In the genomic region with DNA sequence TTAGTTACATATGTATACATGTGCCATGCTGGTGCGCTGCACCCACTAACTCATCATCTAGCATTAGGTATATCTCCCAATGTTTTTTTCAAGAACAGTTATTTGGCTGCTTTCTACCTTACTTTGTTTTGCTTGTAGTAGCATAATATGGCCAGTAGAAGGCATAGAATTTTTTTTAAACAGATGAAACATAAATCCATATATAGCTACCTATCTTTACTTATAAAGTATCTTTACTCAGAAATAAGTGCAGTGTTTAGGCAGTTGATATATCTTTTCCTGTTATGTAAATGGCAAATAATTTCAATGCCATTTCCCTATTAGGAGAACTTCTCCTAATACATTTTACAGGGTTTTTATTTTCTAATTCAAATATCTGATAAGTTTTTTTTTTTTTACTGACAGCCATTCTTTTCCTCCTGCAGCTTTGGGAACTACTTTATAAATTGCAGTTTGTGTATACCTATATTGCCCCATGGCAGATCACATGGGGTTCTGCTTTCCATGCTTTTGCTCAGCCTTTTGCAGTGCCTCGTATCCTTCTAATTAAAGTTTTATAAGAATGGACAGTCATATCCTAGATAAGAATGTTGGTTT, we compare ENCODE assay signal across 10 cellular contexts.
DNase-seq lines count a peak whose midpoint lies in the region; ATAC-seq and TF ChIP-seq lines count a peak whose summit lies in the region.
"Had no signal": no experiment of that assay in that cellular context is flagged by ENCODE, and none has a peak within 500 bp of the region (broad histone marks: within the 10 kb centered on the region; RNA-seq: fewer than 3 reads in every experiment).

No MANE protein-coding gene starts in this region.

- H3K36me3 ChIP-seq in CD4-positive, CD25-positive, alpha-beta regulatory T cell (ENCODE audit: control insufficient read depth, insufficient read depth, low read length), result peaks cover 85% of the 10 kb centered on the region
- peaks cover 73% of the 10 kb centered on the region for H3K36me3 ChIP-seq in lower lobe of right lung

- H3K36me3 Mint-ChIP-seq in CD4-positive, CD25-positive, alpha-beta regulatory T cell, result peaks cover 35% of the 10 kb centered on the region
- H3K36me3 Mint-ChIP-seq in HFFc6 (ENCODE audit: low read depth) (peaks cover 12% of the 10 kb centered on the region), activated B cell treated with CpG ODN at 0.5 μM for 24 hours (ENCODE audit: low read depth) (peaks cover 58% of the 10 kb centered on the region)

- no peak overlapping the region for H3K27ac Mint-ChIP-seq in CD4-positive, CD25-positive, alpha-beta regulatory T cell
- peak overlapping the region; percentile 16; the same call in 1 of the 2 replicates for H3K27ac Mint-ChIP-seq in HFFc6
- H3K27ac Mint-ChIP-seq in activated B cell treated with CpG ODN at 0.5 μM for 24 hours, result no peak overlapping the region

- intact Hi-C loops in activated B cell treated with CpG ODN at 0.5 μM for 24 hours (cut with micrococcal nuclease) (loop anchor here (1.0 kb wide), 1 partner anchor 703 kb away; no protein-coding TSS in a partner anchor), lower lobe of right lung (cut with DNase I) (no loop called here)

- peak in 2 of 3 donors; percentile 16 to 31 for DNase-seq in CD4-positive, CD25-positive, alpha-beta regulatory T cell
- DNase-seq in HFFc6, result peak; percentile 14
- DNase-seq in activated B cell treated with CpG ODN at 0.5 μM for 24 hours, result no peak
- no peak for DNase-seq in lower lobe of right lung
- DNase-seq in substantia nigra (lab: John Stamatoyannopoulos, UW), result no peak
- DNase-seq in NCI-H345 treated with DMSO at 0.1 percent for 48 hours (lab: John Stamatoyannopoulos, UW; ENCODE audit: unreplicated experiment), result no peak
- DNase-seq: activated CD4-positive, CD25-positive, alpha-beta regulatory T cell treated with anti-CD3 and anti-CD28 coated beads, Interleukin-2, amount 50 U/mL, for 72 hours; midbrain had no signal

- CTCF ChIA-PET in activated B cell treated with CpG ODN at 0.5 μM for 24 hours (lab: Charles Lee), result interaction anchor here (0.7 to 1.2 kb wide), 3 partner anchors 355 to 705 kb away, joined by 3 to 10 read pairs (median 8); no protein-coding TSS in a partner anchor

- H3K4me3 Mint-ChIP-seq in CD4-positive, CD25-positive, alpha-beta regulatory T cell, result no peak overlapping the region
- H3K4me3 Mint-ChIP-seq in HFFc6 (no peak overlapping the region), activated B cell treated with CpG ODN at 0.5 μM for 24 hours (no peak overlapping the region)

- no peak for ATAC-seq in CD4-positive, CD25-positive, alpha-beta regulatory T cell (ENCODE audit: low read depth in 2 of 2)
- ATAC-seq in activated B cell treated with CpG ODN at 0.5 μM for 24 hours (ENCODE audit: low read depth) (no peak), lower lobe of right lung (no peak), GM18498 (IDR thresholded peaks at IDR 0.05; ENCODE audit: unreplicated experiment) (no peak), GM18868 (IDR thresholded peaks at IDR 0.05; ENCODE audit: unreplicated experiment) (no peak)

- POLR2A ChIA-PET in activated B cell treated with CpG ODN at 0.5 μM for 24 hours (lab: Charles Lee), result interaction anchor here (0.7 kb wide), 1 partner anchor 271 kb away, joined by 3 read pairs; no protein-coding TSS in a partner anchor

- H3K27me3 Mint-ChIP-seq in CD4-positive, CD25-positive, alpha-beta regulatory T cell, result no peaks in the 10 kb centered on the region
- H3K27me3 Mint-ChIP-seq in HFFc6 (ENCODE audit: insufficient read depth) (no peaks in the 10 kb centered on the region; the same call in 1 of the 2 replicates), activated B cell treated with CpG ODN at 0.5 μM for 24 hours (no peaks in the 10 kb centered on the region)

- no peak overlapping the region for H3K27ac ChIP-seq in CD4-positive, CD25-positive, alpha-beta regulatory T cell (ENCODE audit: insufficient read depth, low read length, poor library complexity, severe bottlenecking)
- H3K27ac ChIP-seq in lower lobe of right lung (no peak overlapping the region), substantia nigra (ENCODE audit: low read depth, low read length, poor library complexity, severe bottlenecking) (no peak overlapping the region)

- no peaks in the 10 kb centered on the region for H3K27me3 ChIP-seq in CD4-positive, CD25-positive, alpha-beta regulatory T cell (ENCODE audit: control insufficient read depth, insufficient read depth, low read length)
- H3K27me3 ChIP-seq in lower lobe of right lung (ENCODE audit: low read depth), result no peaks in the 10 kb centered on the region

- peaks cover 7 to 24% (median 17%) of the 10 kb centered on the region in 4 donors for H3K4me1 Mint-ChIP-seq in CD4-positive, CD25-positive, alpha-beta regulatory T cell
- H3K4me1 Mint-ChIP-seq in HFFc6 (ENCODE audit: low read depth) (peaks cover 20% of the 10 kb centered on the region), activated B cell treated with CpG ODN at 0.5 μM for 24 hours (peaks cover 2% of the 10 kb centered on the region)

- no peaks in the 10 kb centered on the region for H3K4me1 ChIP-seq in CD4-positive, CD25-positive, alpha-beta regulatory T cell (ENCODE audit: control insufficient read depth, insufficient read depth, low read length, poor library complexity, severe bottlenecking)
- H3K4me1 ChIP-seq in lower lobe of right lung, result no peaks in the 10 kb centered on the region

- H3K9me3 ChIP-seq in CD4-positive, CD25-positive, alpha-beta regulatory T cell (ENCODE audit: control insufficient read depth in 2 of 2, low read length in 2 of 2), result no peaks in the 10 kb centered on the region
- no peaks in the 10 kb centered on the region for H3K9me3 ChIP-seq in lower lobe of right lung

- no peak overlapping the region for H3K4me3 ChIP-seq in CD4-positive, CD25-positive, alpha-beta regulatory T cell (ENCODE audit: low read depth, low read length)
- no peak overlapping the region for H3K4me3 ChIP-seq in lower lobe of right lung

- H3K9me3 Mint-ChIP-seq in CD4-positive, CD25-positive, alpha-beta regulatory T cell, result no peaks in the 10 kb centered on the region
- H3K9me3 Mint-ChIP-seq in HFFc6 (no peaks in the 10 kb centered on the region), activated B cell treated with CpG ODN at 0.5 μM for 24 hours (no peaks in the 10 kb centered on the region)

- TF ChIP-seq CTCF in HFFc6 (IDR thresholded peaks at IDR 0.05), result peak; percentile 77
- peak; percentile 8 for TF ChIP-seq CTCF in activated B cell treated with CpG ODN at 0.5 μM for 24 hours (IDR thresholded peaks at IDR 0.05)
- TF ChIP-seq CTCF in lower lobe of right lung (IDR thresholded peaks at IDR 0.05), result peak; percentile 27

Comparison
In these comparisons a context has a peak if more than half of its experiments do, and no peak if none do; other contexts are left out.
1. DNase-seq: peak in CD4-positive, CD25-positive, alpha-beta regulatory T cell (2 of 3) and HFFc6 (single experiment); none in activated B cell treated with CpG ODN at 0.5 μM for 24 hours (single experiment), lower lobe of right lung (single experiment), substantia nigra (0 of 49) and NCI-H345 treated with DMSO at 0.1 percent for 48 hours (single experiment).
2. CTCF ChIP-seq: peak in every context shown above with its lines; median percentile 77 in HFFc6; 27 in lower lobe of right lung; 8 in activated B cell treated with CpG ODN at 0.5 μM for 24 hours.